8 cellular contexts compared by ENCODE assay signal in genomic region chr6:43687437-43688347, GRCh38. TPM values are rescaled to one million over a fixed set of nuclear protein-coding genes. Genes with fewer than 3 reads are reported as not detected.
DNase-seq lines count a peak whose midpoint lies in the region; ATAC-seq and TF ChIP-seq lines count a peak whose summit lies in the region.

TSS of gene MRPS18A (minus strand) at chr6:43687791. CDS start at chr6:43687779, 12 bp downstream.

- H3K27me3 Mint-ChIP-seq in nephron progenitor cell (ENCODE audit: low read depth, poor library complexity) = peaks cover 27% of the 10 kb centered on the region
- no peaks in the 10 kb centered on the region for H3K27me3 Mint-ChIP-seq in stimulated activated naive CD8-positive, alpha-beta T cell treated with anti-CD3 and anti-CD28 coated beads, Interleukin-15, amount 100 ng/mL, for 72 hours

- H3K27ac ChIP-seq in DND-41 (ENCODE audit: low read length) (peak within 1 kb of the TSS; percentile 74), RWPE2 (ENCODE audit: poor library complexity, severe bottlenecking) (peak within 1 kb of the TSS; percentile 57)

- peaks cover 3% of the 10 kb centered on the region for H3K27me3 ChIP-seq in DND-41 (ENCODE audit: insufficient read depth, low read length, poor library complexity)
- H3K27me3 ChIP-seq in RWPE2 (ENCODE audit: insufficient read depth, poor library complexity, severe bottlenecking) = no peaks in the 10 kb centered on the region

- H3K4me3 Mint-ChIP-seq in nephron progenitor cell = peak within 1 kb of the TSS; percentile 96
- peak within 1 kb of the TSS; percentile 88 to 94 for H3K4me3 Mint-ChIP-seq in stimulated activated naive CD8-positive, alpha-beta T cell treated with anti-CD3 and anti-CD28 coated beads, Interleukin-15, amount 100 ng/mL, for 72 hours

- H3K4me1 ChIP-seq in DND-41 (ENCODE audit: insufficient read depth, low read length) (peaks cover 30% of the 10 kb centered on the region), RWPE2 (ENCODE audit: insufficient read depth, poor library complexity, severe bottlenecking) (peaks cover 12% of the 10 kb centered on the region)

- no peaks in the 10 kb centered on the region for H3K9me3 Mint-ChIP-seq in nephron progenitor cell
- no peaks in the 10 kb centered on the region for H3K9me3 Mint-ChIP-seq in stimulated activated naive CD8-positive, alpha-beta T cell treated with anti-CD3 and anti-CD28 coated beads, Interleukin-15, amount 100 ng/mL, for 72 hours

- H3K9ac ChIP-seq in DND-41 (ENCODE audit: low read depth, low read length) = peak within 1 kb of the TSS; percentile 75

- H2AFZ ChIP-seq in DND-41 (ENCODE audit: low read depth, low read length) = peak within 1 kb of the TSS; percentile 89

- 0 out of 2 replicates have a peak, but pooled peaks cover 2% of the 10 kb centered on the region for H3K36me3 ChIP-seq in DND-41 (ENCODE audit: insufficient read depth, low read length)
- H3K36me3 ChIP-seq in RWPE2 (ENCODE audit: low read depth) = peaks cover 16% of the 10 kb centered on the region; the same call in 1 of the 2 replicates

- peaks cover 10% of the 10 kb centered on the region for H3K36me3 Mint-ChIP-seq in nephron progenitor cell (ENCODE audit: low read depth)

- peak; percentile 99 for ATAC-seq in DND-41 (ENCODE audit: insufficient read depth, low read depth)
- peak; percentile 92 for ATAC-seq in GM21723 (IDR thresholded peaks at IDR 0.05; ENCODE audit: unreplicated experiment)
- peak; percentile 98 for ATAC-seq in RWPE2 (ENCODE audit: low read depth)
- ATAC-seq in stimulated activated naive CD8-positive, alpha-beta T cell treated with anti-CD3 and anti-CD28 coated beads, Interleukin-15, amount 100 ng/mL, for 72 hours = peak; percentile 99

- TF ChIP-seq CTCF in DND-41 (IDR thresholded peaks at IDR 0.05; ENCODE audit: borderline replicate concordance, extremely low read depth, low read length, poor library complexity, severe bottlenecking) = no peak
- no peak for TF ChIP-seq CTCF in RWPE2 (IDR thresholded peaks at IDR 0.05; ENCODE audit: poor library complexity, severe bottlenecking)
- TF ChIP-seq CTCF in fibroblast of the aortic adventitia (IDR thresholded peaks at IDR 0.05; ENCODE audit: insufficient read depth, low read length) = no peak
- TF ChIP-seq CTCF in nephron progenitor cell (IDR thresholded peaks at IDR 0.05) = no peak

- no peaks in the 10 kb centered on the region for H3K9me3 ChIP-seq in DND-41 (ENCODE audit: insufficient read depth, low read length, severe bottlenecking)
- H3K9me3 ChIP-seq in RWPE2 (ENCODE audit: severe bottlenecking) = no peaks in the 10 kb centered on the region

- peak within 1 kb of the TSS; percentile 67 for H3K4me2 ChIP-seq in DND-41 (ENCODE audit: insufficient read depth, low read length)

- H3K4me3 ChIP-seq in DND-41 (ENCODE audit: low read depth in 1 of 2, low read length in 2 of 2) (peak within 1 kb of the TSS; percentile 88 to 93), RWPE2 (ENCODE audit: severe bottlenecking) (peak within 1 kb of the TSS; percentile 86), fibroblast of the aortic adventitia (ENCODE audit: low read depth, low read length) (peak within 1 kb of the TSS; percentile 78)

- H3K4me1 Mint-ChIP-seq in nephron progenitor cell = peaks cover 52% of the 10 kb centered on the region
- peaks cover 45% of the 10 kb centered on the region for H3K4me1 Mint-ChIP-seq in stimulated activated naive CD8-positive, alpha-beta T cell treated with anti-CD3 and anti-CD28 coated beads, Interleukin-15, amount 100 ng/mL, for 72 hours

- peaks cover 53% of the 10 kb centered on the region for H3K79me2 ChIP-seq in DND-41 (ENCODE audit: insufficient read depth, low read length)

- peaks cover 19% of the 10 kb centered on the region; the same call in 1 of the 2 replicates for H4K20me1 ChIP-seq in DND-41 (ENCODE audit: insufficient read depth, low read length)

- peak within 1 kb of the TSS; percentile 78 for H3K27ac Mint-ChIP-seq in nephron progenitor cell
- peak within 1 kb of the TSS; percentile 90 to 98 for H3K27ac Mint-ChIP-seq in stimulated activated naive CD8-positive, alpha-beta T cell treated with anti-CD3 and anti-CD28 coated beads, Interleukin-15, amount 100 ng/mL, for 72 hours

- DNase-seq in DND-41 (peak; percentile 77), KG1 (lab: John Stamatoyannopoulos, UW) (peak; percentile 32), RWPE2 (ENCODE audit: low spot score) (peak; percentile 86), fibroblast of the aortic adventitia (ENCODE audit: low read depth) (peak; percentile 63), nephron progenitor cell (peak; percentile 79)
- peak; percentile 74 for DNase-seq in activated T-helper 9 cell treated with anti-CD3 and anti-CD28 coated beads, Interleukin-2, amount 50 U/mL, for 16 hours (ENCODE audit: low read depth)
- peak; percentile 70 to 81 for DNase-seq in stimulated activated naive CD8-positive, alpha-beta T cell treated with anti-CD3 and anti-CD28 coated beads, Interleukin-15, amount 100 ng/mL, for 72 hours

RNA-seq across cellular contexts. Expression of gene MRPS18A, which starts in this region (rescaled TPM):
- total RNA-seq in fibroblast of the aortic adventitia (ENCODE audit: low replicate concordance) = 22.6 and 32.4 TPM in 2 replicates

Comparison
In these comparisons a context has a peak if more than half of its experiments do, and no peak if none do; other contexts are left out.
1. Peak in every context shown above with its lines: DNase-seq, ATAC-seq, H3K4me3 ChIP-seq and H3K27ac ChIP-seq.
2. DNase-seq: peak in every context shown above with its lines; median percentile 86 in RWPE2; 79 in nephron progenitor cell; 77 in DND-41; 76 in stimulated activated naive CD8-positive, alpha-beta T cell treated with anti-CD3 and anti-CD28 coated beads, Interleukin-15, amount 100 ng/mL, for 72 hours; 74 in activated T-helper 9 cell treated with anti-CD3 and anti-CD28 coated beads, Interleukin-2, amount 50 U/mL, for 16 hours; 63 in fibroblast of the aortic adventitia; 32 in KG1.